8 cellular contexts compared by ENCODE assay signal in the genomic region with DNA sequence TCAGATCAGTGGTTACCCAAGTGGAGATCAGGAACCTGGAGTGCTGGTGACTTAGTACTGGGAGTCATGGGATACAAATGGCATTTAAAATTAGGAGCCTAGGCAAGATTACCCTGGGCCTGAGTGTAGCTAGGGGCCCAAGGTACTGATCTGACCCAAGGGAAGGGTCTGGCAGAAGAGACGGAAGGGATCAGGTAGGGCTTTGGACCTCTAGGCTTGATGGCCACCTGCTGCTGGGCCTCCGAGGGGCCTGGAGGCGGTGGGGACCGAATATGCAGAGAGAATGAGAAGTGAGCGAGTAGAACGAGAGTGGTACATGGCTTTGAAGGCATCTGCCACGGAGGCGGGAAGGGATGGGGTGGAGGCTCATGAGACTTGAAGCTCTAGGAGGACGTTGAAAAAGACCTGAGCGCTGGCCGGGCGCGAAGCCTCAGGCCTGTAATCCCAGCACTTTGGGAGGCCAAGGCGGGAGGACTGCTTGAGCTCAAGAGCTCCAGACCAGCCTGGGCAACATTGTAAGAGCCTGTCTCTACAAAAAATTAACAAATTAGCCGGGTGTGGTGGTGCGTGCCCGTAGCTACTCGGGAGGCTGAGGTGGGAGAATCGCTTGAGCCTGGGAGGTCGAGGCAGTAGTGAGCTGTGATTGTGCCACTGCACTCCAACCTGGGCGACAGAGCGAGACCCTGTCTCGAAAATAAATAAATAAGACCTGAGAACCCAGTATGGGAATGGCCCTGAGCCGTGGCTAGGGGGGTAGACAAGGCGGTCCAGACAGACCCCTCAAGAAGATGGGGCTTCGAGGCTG. TPM values are rescaled to one million over a fixed set of nuclear protein-coding genes. Genes with fewer than 3 reads are reported as not detected.
DNase-seq lines count a peak whose midpoint lies in the region; ATAC-seq and TF ChIP-seq lines count a peak whose summit lies in the region.

No MANE protein-coding gene starts in this region.

- peak overlapping the region; percentile 71; the same call in 1 of the 2 replicates for H3K9ac ChIP-seq in HUES64 (ENCODE audit: low read depth, low read length)

- H3K27me3 ChIP-seq in HUES64 (ENCODE audit: insufficient read depth, low read length) = no peaks in the 10 kb centered on the region; the same call in 1 of the 2 replicates
- H3K27me3 ChIP-seq in muscle layer of duodenum (ENCODE audit: low read depth, low read length) = peaks cover 5% of the 10 kb centered on the region

- POLR2A ChIA-PET in AG04449 (lab: Yijun Ruan, JAX) = interaction anchor here (0.9 kb wide), 1 partner anchor 23 kb away, joined by 3 read pairs; the partner anchor contains the start of gene SDF2L1

- H3K36me3 ChIP-seq in HUES64 (ENCODE audit: insufficient read depth, low read length) (peaks cover 6% of the 10 kb centered on the region; the same call in 1 of the 2 replicates), muscle layer of duodenum (ENCODE audit: control insufficient read depth in 1 of 2, insufficient read depth in 2 of 2, low read length in 2 of 2) (peaks cover under 1 to 9% of the 10 kb centered on the region in 2 donors)

- TF ChIP-seq CTCF in AG04449 (IDR thresholded peaks at IDR 0.05; ENCODE audit: insufficient read depth, low read length, missing control alignments) = no peak

- DNase-seq in AG04449 (ENCODE audit: low read depth, low spot score) (no peak), caudate nucleus (lab: John Stamatoyannopoulos, UW) (no peak), DMS 273 treated with DMSO at 0.1 percent for 48 hours (lab: John Stamatoyannopoulos, UW) (no peak), AG20443 (ENCODE audit: low spot score) (no peak)

- 74% methylated on average over 26 of the region's 26 CpGs for WGBS in HUES64

- H3K4me3 ChIP-seq in AG04449 (ENCODE audit: low read depth, low read length) (peak overlapping the region; percentile 92), HUES64 (ENCODE audit: low read length) (peak overlapping the region; percentile 99), muscle layer of duodenum (ENCODE audit: low read depth in 1 of 2, low read length in 2 of 2) (peak overlapping the region; percentile 79 to 84)

- H3K9me3 ChIP-seq in HUES64 (ENCODE audit: insufficient read depth, low read depth, low read length) (no peaks in the 10 kb centered on the region), muscle layer of duodenum (ENCODE audit: control insufficient read depth in 1 of 2, low read length in 2 of 2) (no peaks in the 10 kb centered on the region)

- H3K4me1 ChIP-seq in HUES64 (ENCODE audit: insufficient read depth, low read length) (no peaks in the 10 kb centered on the region), muscle layer of duodenum (ENCODE audit: control insufficient read depth in 1 of 2, insufficient read depth in 2 of 2, low read length in 2 of 2) (peaks cover 0 to 14% of the 10 kb centered on the region in 2 donors)

- CTCF ChIA-PET in AG04449 (lab: Yijun Ruan, JAX) = interaction anchor here (0.9 to 2.1 kb wide), 4 partner anchors 18 to 288 kb away, joined by 3 to 6 read pairs (median 4); partner anchors contain the start of gene PPM1F

- no peak overlapping the region for H3K27ac ChIP-seq in HUES64 (ENCODE audit: low read depth, low read length)
- peak overlapping the region; percentile 95 for H3K27ac ChIP-seq in caudate nucleus (ENCODE audit: low read depth, low read length)
- peak overlapping the region; percentile 87 for H3K27ac ChIP-seq in muscle layer of duodenum (ENCODE audit: low read length)

- no peak for ATAC-seq in GM21737 (IDR thresholded peaks at IDR 0.05; ENCODE audit: unreplicated experiment)
- ATAC-seq in GM19452 (IDR thresholded peaks at IDR 0.05; ENCODE audit: unreplicated experiment) = no peak

RNA-seq across cellular contexts. Expression of gene PPIL2, which starts 0.6 kb away (rescaled TPM):
- polyA plus RNA-seq in HUES64 (2013, experiment 1 of 2) = 32.8 TPM
- 31.8 TPM for polyA plus RNA-seq in HUES64 (2013, experiment 2 of 2)

RNA-seq across cellular contexts. Expression of gene SDF2L1, which starts 23.1 kb away (rescaled TPM):
- 31.3 TPM for polyA plus RNA-seq in HUES64 (2013, experiment 1 of 2)
- 27.8 TPM for polyA plus RNA-seq in HUES64 (2013, experiment 2 of 2)

RNA-seq across cellular contexts. Expression of gene CCDC116, which starts 32.7 kb away (rescaled TPM):
- polyA plus RNA-seq in HUES64 (2013, experiment 1 of 2) = 0.15 TPM
- polyA plus RNA-seq in HUES64 (2013, experiment 2 of 2) = not detected

RNA-seq across cellular contexts. Expression of gene YDJC, which starts 35.4 kb away (rescaled TPM):
- 18.9 TPM for polyA plus RNA-seq in HUES64 (2013, experiment 1 of 2)
- polyA plus RNA-seq in HUES64 (2013, experiment 2 of 2) = 16.9 TPM
